In genomic region chr1:228097333-228098081, GRCh38 we compare ENCODE assay signal across 17 cellular contexts. TPM values are rescaled to one million over a fixed set of nuclear protein-coding genes. Genes with fewer than 3 reads are reported as not detected.
DNase-seq lines count a peak whose midpoint lies in the region; ATAC-seq, FAIRE-seq and TF ChIP-seq lines count a peak whose summit lies in the region.
"Had no signal": no experiment of that assay in that cellular context is flagged by ENCODE, and none has a peak within 500 bp of the region (broad histone marks: within the 10 kb centered on the region; RNA-seq: fewer than 3 reads in every experiment).

No MANE protein-coding gene starts in this region.

- POLR2A ChIA-PET in CD4-positive, alpha-beta T cell (lab: Charles Lee), result interaction anchor here (2.6 to 6.9 kb wide), 2 partner anchors 11 to 15 kb away, joined by 10 to 44 read pairs; partner anchors contain the start of gene ARF1
- POLR2A ChIA-PET in HCT116 (lab: Charles Lee), result interaction anchor here (1.4 kb wide), 1 partner anchor 14 kb away, joined by 3 read pairs; no protein-coding TSS in a partner anchor

- TF ChIP-seq POLR2A in HCT116 (IDR thresholded peaks at IDR 0.05; ENCODE audit: borderline replicate concordance, extremely low read depth, insufficient read depth, insufficient read length) (no peak), esophagus squamous epithelium (IDR thresholded peaks at IDR 0.05) (no peak)

- H3K9me3 ChIP-seq in CD4-positive, alpha-beta T cell (ENCODE audit: control insufficient read depth, low read length), result peaks cover 7% of the 10 kb centered on the region
- H3K9me3 ChIP-seq in HCT116 (ENCODE audit: control insufficient read depth in 1 of 2, insufficient read depth in 1 of 2, low read depth in 1 of 2, low read length in 2 of 2), result peaks cover 10 to 15% of the 10 kb centered on the region in 2 experiments; a peak in 2 of 4 replicates
- H3K9me3 ChIP-seq in pancreas, result no peaks in the 10 kb centered on the region
- H3K9me3 ChIP-seq in esophagus squamous epithelium, result peaks cover 0 to 12% (median 10%) of the 10 kb centered on the region in 3 donors

- WGBS in pancreas, 2 donors, result 78 to 87% methylated on average over 34 of the region's 34 CpGs
- WGBS in esophagus squamous epithelium, 2 donors, result 86% methylated on average over 12 to 17 of the region's 34 CpGs

- no peak overlapping the region for H2AFZ ChIP-seq in HCT116 (ENCODE audit: low read depth, low read length, poor library complexity, severe bottlenecking)

- H3K27ac ChIP-seq in CD4-positive, alpha-beta T cell (ENCODE audit: low read depth, low read length), result no peak overlapping the region
- no peak overlapping the region for H3K27ac ChIP-seq in HCT116 (ENCODE audit: low read depth, low read length)
- H3K27ac ChIP-seq in pancreas, result no peak overlapping the region
- H3K27ac ChIP-seq in esophagus squamous epithelium, result no peak overlapping the region
- H3K27ac ChIP-seq: BLaER1 treated with 17β-estradiol and CSF1 and Interleukin-3, amounts not matched to agents 10 nM and 100 nM; dorsolateral prefrontal cortex; HL-60; uterus had no signal

- no peak for TF ChIP-seq RAD21 in HCT116 (IDR thresholded peaks at IDR 0.05; ENCODE audit: low read depth)

- no peak for FAIRE-seq in pancreas (lab: Jason Lieb, UNC)

- TF ChIP-seq CTCF in CD4-positive, alpha-beta T cell (IDR thresholded peaks at IDR 0.05), result no peak
- no peak for TF ChIP-seq CTCF in HCT116 (IDR thresholded peaks at IDR 0.05 in 2 of 3, conservative IDR thresholded peaks at IDR 0.05 in 1 of 3; ENCODE audit: borderline replicate concordance in 1 of 3, insufficient read depth in 1 of 3, low read depth in 2 of 3, low read length in 2 of 3)
- TF ChIP-seq CTCF in chondrocyte (IDR thresholded peaks at IDR 0.05), result no peak
- TF ChIP-seq CTCF in pancreas (IDR thresholded peaks at IDR 0.05), result no peak
- no peak for TF ChIP-seq CTCF in esophagus squamous epithelium (IDR thresholded peaks at IDR 0.05)

- ATAC-seq in CD4-positive, alpha-beta T cell (ENCODE audit: poor library complexity), result no peak
- ATAC-seq in HCT116 (no peak), pancreas (no peak), HG03196 (IDR thresholded peaks at IDR 0.05; ENCODE audit: unreplicated experiment) (no peak)

- no peaks in the 10 kb centered on the region for H3K9me2 ChIP-seq in HCT116 (ENCODE audit: insufficient read depth)

- no peak overlapping the region for H3K4me2 ChIP-seq in HCT116 (ENCODE audit: low read length)
- H3K4me2 ChIP-seq: BLaER1 treated with 17β-estradiol and CSF1 and Interleukin-3, amounts not matched to agents 10 nM and 100 nM had no signal

- no peak for DNase-seq in CD4-positive, alpha-beta T cell
- DNase-seq in HCT116 (ENCODE audit: low read depth, low spot score), result no peak
- peak; percentile 86 for DNase-seq in chondrocyte (ENCODE audit: low spot score)
- DNase-seq in pancreas, result peak in 5 of 6 donors; percentile 21 to 80 (median 34)
- DNase-seq in SW480 (ENCODE audit: low spot score), result no peak
- no peak for DNase-seq in esophagus squamous epithelium (lab: John Stamatoyannopoulos, UW)
- DNase-seq in GM19240 (ENCODE audit: insufficient read length, low spot score), result no peak
- DNase-seq: NCI-H2029, NCI-H526 treated with DMSO at 0.1 percent for 48 hours, RPMI8226, T-helper 9 cell had no signal

- H3K27me3 ChIP-seq in CD4-positive, alpha-beta T cell (ENCODE audit: control insufficient read depth, insufficient read depth, low read length), result no peaks in the 10 kb centered on the region
- no peaks in the 10 kb centered on the region for H3K27me3 ChIP-seq in HCT116 (ENCODE audit: insufficient read depth, low read length)
- H3K27me3 ChIP-seq in pancreas, result no peaks in the 10 kb centered on the region
- H3K27me3 ChIP-seq in esophagus squamous epithelium, result no peaks in the 10 kb centered on the region
- H3K27me3 ChIP-seq: BLaER1 treated with 17β-estradiol and CSF1 and Interleukin-3, amounts not matched to agents 10 nM and 100 nM; dorsolateral prefrontal cortex; uterus had no signal

- H3K36me3 ChIP-seq in HCT116 (ENCODE audit: control insufficient read depth in 1 of 2, insufficient read depth in 2 of 2, low read length in 2 of 2) (peaks cover 15 to 57% of the 10 kb centered on the region in 2 experiments), pancreas (peaks cover 0 to 33% (median 9%) of the 10 kb centered on the region in 3 donors), esophagus squamous epithelium (peaks cover 30 to 72% (median 37%) of the 10 kb centered on the region in 3 donors)
- H3K36me3 ChIP-seq: uterus had no signal

- H3K36me3 Mint-ChIP-seq in CD4-positive, alpha-beta T cell (ENCODE audit: low read depth), result peaks cover 83% of the 10 kb centered on the region
- H3K36me3 Mint-ChIP-seq in chondrocyte (ENCODE audit: low read depth), result peaks cover 21% of the 10 kb centered on the region

- no peaks in the 10 kb centered on the region for H3K27me3 Mint-ChIP-seq in CD4-positive, alpha-beta T cell
- H3K27me3 Mint-ChIP-seq in chondrocyte (ENCODE audit: low read depth), result no peaks in the 10 kb centered on the region

- intact Hi-C loops in CD4-positive, alpha-beta T cell (cut with DNase I, micrococcal nuclease), result loop anchor here in 1 of 2 experiments (2.0 kb wide), 1 partner anchor 13 kb away; no protein-coding TSS in a partner anchor
- intact Hi-C loops in HCT116 (cut with micrococcal nuclease), result no loop called here
- intact Hi-C loops in pancreas (cut with DNase I), result no loop called here
- intact Hi-C loops in esophagus squamous epithelium (cut with DNase I), result no loop called here

- H3K79me2 ChIP-seq in HCT116 (ENCODE audit: insufficient read depth, low read length), result peaks cover 95% of the 10 kb centered on the region

- H3K27ac Mint-ChIP-seq in CD4-positive, alpha-beta T cell, result peak overlapping the region; percentile 59
- H3K27ac Mint-ChIP-seq in chondrocyte (ENCODE audit: unreplicated experiment), result no peak overlapping the region
- H3K27ac Mint-ChIP-seq: mesothelial cell of epicardium had no signal

- BruUV-seq in HCT116 (replicated peaks; lab: Mats Ljungman, UMichigan), result no TSS peak

- no peak overlapping the region for H3K9ac ChIP-seq in HCT116 (ENCODE audit: low read length)

- peaks cover 2 to 10% of the 10 kb centered on the region in 2 experiments; a peak in 3 of 4 replicates for H3K4me1 ChIP-seq in HCT116 (ENCODE audit: control insufficient read depth in 1 of 2, insufficient read depth in 2 of 2, low read length in 2 of 2)
- H3K4me1 ChIP-seq in pancreas, result peaks cover 0 to 17% (median 6%) of the 10 kb centered on the region in 3 donors
- peaks cover 19 to 71% (median 25%) of the 10 kb centered on the region in 3 donors for H3K4me1 ChIP-seq in esophagus squamous epithelium

- H3K4me3 ChIP-seq in HCT116 (replicated peaks in 1 of 2; ENCODE audit: low read depth in 1 of 2, low read length in 2 of 2) (no peak overlapping the region), pancreas (no peak overlapping the region), esophagus squamous epithelium (no peak overlapping the region)
- H3K4me3 ChIP-seq: BLaER1 treated with 17β-estradiol and CSF1 and Interleukin-3, amounts not matched to agents 10 nM and 100 nM; dorsolateral prefrontal cortex; uterus had no signal

- H3K4me1 Mint-ChIP-seq in CD4-positive, alpha-beta T cell (ENCODE audit: low read depth), result peaks cover 42% of the 10 kb centered on the region
- peaks cover 20% of the 10 kb centered on the region for H3K4me1 Mint-ChIP-seq in chondrocyte (ENCODE audit: low read depth)

- RAD21 ChIA-PET in HCT116 (lab: Charles Lee; ENCODE audit: low non-redundant PET in 1 of 2, low total read pairs in 2 of 2, uncharacterized antibody in 2 of 2, unreplicated experiment in 2 of 2), result no interaction called here

- peaks cover 9% of the 10 kb centered on the region; the same call in 1 of the 2 replicates for H4K20me1 ChIP-seq in HCT116 (ENCODE audit: insufficient read depth)

- H3K4me3 Mint-ChIP-seq in CD4-positive, alpha-beta T cell, result peak overlapping the region; percentile 38
- no peak overlapping the region for H3K4me3 Mint-ChIP-seq in chondrocyte (ENCODE audit: unreplicated experiment)
- H3K4me3 Mint-ChIP-seq: mesothelial cell of epicardium had no signal

- CTCF ChIA-PET in CD4-positive, alpha-beta T cell (lab: Charles Lee), result no interaction called here
- CTCF ChIA-PET in HCT116 (lab: Charles Lee), result no interaction called here

- peaks cover 5% of the 10 kb centered on the region for H3K9me3 Mint-ChIP-seq in CD4-positive, alpha-beta T cell
- H3K9me3 Mint-ChIP-seq in chondrocyte (ENCODE audit: low read depth), result peaks cover 7% of the 10 kb centered on the region

TF ChIP-seq in HCT116, 20 proteins besides CTCF, POLR2A, EP300 and RAD21 (continues in another document):
- TF ChIP-seq FOSL1 (IDR thresholded peaks at IDR 0.05; ENCODE audit: low read depth), result no peak

RNA-seq across cellular contexts. Expression of gene C1orf35, which starts 5.6 kb away (rescaled TPM):
- total RNA-seq in CD4-positive, alpha-beta T cell, result 10 to 100 TPM; 36.6 to 40.3 TPM
- total RNA-seq in HCT116 (2021; ENCODE audit: unreplicated experiment), result 26.1 TPM
- polyA plus RNA-seq in HCT116 (2012), result 19.2 and 19.3 TPM in 2 replicates
- total RNA-seq in chondrocyte, result 12.9 to 15.1 TPM (median 13.3 TPM) in 3 replicates
- 1 to 10 TPM; 6.3 to 9.3 (median 7.8) TPM for total RNA-seq in pancreas
- polyA plus RNA-seq in pancreas, result 10 to 100 TPM; 18.9 to 33.2 TPM
- 10 to 100 TPM in 3 of 4 donors, 1 to 10 TPM in 1; 8.5 to 21.3 (median 18.1) TPM for total RNA-seq in esophagus squamous epithelium

RNA-seq across cellular contexts. Expression of gene MRPL55, which starts 11.6 kb away (rescaled TPM):
- total RNA-seq in CD4-positive, alpha-beta T cell, result 100 to 1,000 TPM; 120 to 128 TPM
- 57.1 TPM for total RNA-seq in HCT116 (2021; ENCODE audit: unreplicated experiment)
- polyA plus RNA-seq in HCT116 (2012), result 91.7 and 124 TPM in 2 replicates
- 45.4 to 75.6 TPM (median 48.6 TPM) in 3 replicates for total RNA-seq in chondrocyte
- total RNA-seq in pancreas, result 10 to 100 TPM; 18.1 to 24.7 (median 23.9) TPM
- 100 to 1,000 TPM; 103 to 113 TPM for polyA plus RNA-seq in pancreas
- 10 to 100 TPM; 33.8 to 62.2 (median 51.2) TPM for total RNA-seq in esophagus squamous epithelium

RNA-seq across cellular contexts. Expression of gene ARF1, which starts 15.0 kb away (rescaled TPM):
- 100 to 1,000 TPM; 318 to 322 TPM for total RNA-seq in CD4-positive, alpha-beta T cell
- 394 TPM for total RNA-seq in HCT116 (2021; ENCODE audit: unreplicated experiment)
- 538 and 832 TPM in 2 replicates for polyA plus RNA-seq in HCT116 (2012)
- 339 to 392 TPM (median 351 TPM) in 3 replicates for total RNA-seq in chondrocyte
- total RNA-seq in pancreas, result 100 to 1,000 TPM; 160 to 251 (median 205) TPM
- polyA plus RNA-seq in pancreas, result 100 to 1,000 TPM; 167 to 234 TPM
- 100 to 1,000 TPM; 279 to 327 (median 319) TPM for total RNA-seq in esophagus squamous epithelium

RNA-seq across cellular contexts. Expression of gene GUK1, which starts 42.6 kb away (rescaled TPM):
- 100 to 1,000 TPM; 373 to 378 TPM for total RNA-seq in CD4-positive, alpha-beta T cell
- total RNA-seq in HCT116 (2021; ENCODE audit: unreplicated experiment), result 145 TPM
- polyA plus RNA-seq in HCT116 (2012), result 238 and 297 TPM in 2 replicates
- total RNA-seq in chondrocyte, result 155 to 196 TPM (median 189 TPM) in 3 replicates
- total RNA-seq in pancreas, result 100 to 1,000 TPM in 2 of 6 donors, 10 to 100 TPM in 4; 71.5 to 114 (median 98.6) TPM
- 100 to 1,000 TPM; 317 TPM for polyA plus RNA-seq in pancreas
- 100 to 1,000 TPM; 279 to 320 (median 302) TPM for total RNA-seq in esophagus squamous epithelium

RNA-seq across cellular contexts. Expression of gene GJC2, which starts 52.2 kb away (rescaled TPM):
- total RNA-seq in CD4-positive, alpha-beta T cell, result 1 to 10 TPM; 2.1 to 2.4 TPM
- 0.76 TPM for total RNA-seq in HCT116 (2021; ENCODE audit: unreplicated experiment)
- polyA plus RNA-seq in HCT116 (2012), result 0.23 and 0.46 TPM in 2 replicates
- 1.5 to 2.0 TPM (median 1.8 TPM) in 3 replicates for total RNA-seq in chondrocyte
- under 1 TPM; 0.08 to 0.69 (median 0.34) TPM for total RNA-seq in pancreas
- under 1 TPM; 0.59 to 0.80 TPM for polyA plus RNA-seq in pancreas
- 1 to 10 TPM in 1 of 4 donors, under 1 TPM in 3; 0.48 to 2.7 (median 0.66) TPM for total RNA-seq in esophagus squamous epithelium

Comparison
In these comparisons a context has a peak if more than half of its experiments do, and no peak if none do; other contexts are left out.
1. DNase-seq: peak in chondrocyte (single experiment) and pancreas (5 of 6); none in CD4-positive, alpha-beta T cell (0 of 10), HCT116 (single experiment), SW480 (single experiment), esophagus squamous epithelium (single experiment) and GM19240 (single experiment).